In genomic region chr10:80079312-80079613, GRCh38 we compare ENCODE assay signal across 8 cellular contexts. TPM values are rescaled to one million over a fixed set of nuclear protein-coding genes. Genes with fewer than 3 reads are reported as not detected.
DNase-seq lines count a peak whose midpoint lies in the region; ATAC-seq and TF ChIP-seq lines count a peak whose summit lies in the region.

No MANE protein-coding gene starts in this region.

- peaks cover 11% of the 10 kb centered on the region for H3K36me3 Mint-ChIP-seq in nephron (ENCODE audit: low read depth)

- no peak overlapping the region for H3K27ac ChIP-seq in ectodermal cell (ENCODE audit: insufficient read depth, low read depth, low read length, poor library complexity, severe bottlenecking)

- no peaks in the 10 kb centered on the region for H3K9me3 Mint-ChIP-seq in nephron

- no peaks in the 10 kb centered on the region for H3K9me3 ChIP-seq in BE2C
- no peaks in the 10 kb centered on the region for H3K9me3 ChIP-seq in MG63
- H3K9me3 ChIP-seq in ectodermal cell (ENCODE audit: control insufficient read depth, low read length), result no peaks in the 10 kb centered on the region

- 1 to 2% methylated on average over 8 of the region's 8 CpGs for WGBS in ectodermal cell, 2 experiments

- H3K27ac Mint-ChIP-seq in nephron, result peak overlapping the region; percentile 66 to 96 (median 87)

- H3K4me3 ChIP-seq in BE2C (ENCODE audit: low read depth, low read length), result peak overlapping the region; percentile 85
- H3K4me3 ChIP-seq in MG63, result peak overlapping the region; percentile 92
- peak overlapping the region; percentile 62 for H3K4me3 ChIP-seq in ectodermal cell (ENCODE audit: insufficient read depth, low read depth, low read length)

- H3K27me3 ChIP-seq in BE2C (no peaks in the 10 kb centered on the region), MG63 (no peaks in the 10 kb centered on the region), ectodermal cell (ENCODE audit: control insufficient read depth, insufficient read depth, low read length, poor library complexity, severe bottlenecking) (no peaks in the 10 kb centered on the region)

- peak overlapping the region; percentile 96 to 98 (median 98) for H3K4me3 Mint-ChIP-seq in nephron

- H3K27me3 Mint-ChIP-seq in nephron (ENCODE audit: low read depth), result no peaks in the 10 kb centered on the region

- peaks cover 8% of the 10 kb centered on the region for H3K4me1 Mint-ChIP-seq in nephron

- TF ChIP-seq CTCF in BE2C (IDR thresholded peaks at IDR 0.05; ENCODE audit: low read depth, low read length), result no peak
- TF ChIP-seq CTCF in nephron (IDR thresholded peaks at IDR 0.05; ENCODE audit: unreplicated experiment in 3 of 3), result no peak

- H3K4me1 ChIP-seq in BE2C (no peaks in the 10 kb centered on the region), ectodermal cell (ENCODE audit: control insufficient read depth, insufficient read depth, low read length) (peaks cover 6% of the 10 kb centered on the region)

- no peak for DNase-seq in BE2C
- no peak for DNase-seq in MG63
- DNase-seq in stimulated activated CD4-positive, alpha-beta T cell treated with anti-CD3 and anti-CD28 coated beads, Interleukin-15, amount 100 ng/mL, for 24 hours, result no peak
- no peak for DNase-seq in cerebellum (ENCODE audit: low spot score)

- H3K36me3 ChIP-seq in BE2C, result no peaks in the 10 kb centered on the region
- no peaks in the 10 kb centered on the region for H3K36me3 ChIP-seq in MG63
- H3K36me3 ChIP-seq in ectodermal cell (ENCODE audit: control insufficient read depth, insufficient read depth, low read length), result no peaks in the 10 kb centered on the region

- ATAC-seq in HG02852 (IDR thresholded peaks at IDR 0.05; ENCODE audit: unreplicated experiment) (no peak), HG03135 (IDR thresholded peaks at IDR 0.05; ENCODE audit: unreplicated experiment) (no peak)

RNA-seq across cellular contexts. Expression of gene TMEM254, which starts 0.8 kb away (rescaled TPM):
- 7.6 TPM for polyA plus RNA-seq in BE2C (2012; ENCODE audit: insufficient read depth, insufficient read length, low read depth)
- total RNA-seq in MG63 (2014; rRNA removed; shearing (Covaris generic); ENCODE audit: low replicate concordance), result 5.4 and 9.2 TPM in 2 replicates
- 48.3 TPM for polyA plus RNA-seq in ectodermal cell (2013, experiment 1 of 4)
- 53.0 TPM for polyA plus RNA-seq in ectodermal cell (2013, experiment 2 of 4)
- polyA plus RNA-seq in ectodermal cell (2013, experiment 3 of 4), result 41.1 TPM
- polyA plus RNA-seq in ectodermal cell (2013, experiment 4 of 4), result 52.7 TPM
- 12.5 TPM for total RNA-seq in cerebellum

RNA-seq across cellular contexts. Expression of gene PLAC9, which starts 53.3 kb away (rescaled TPM):
- not detected for polyA plus RNA-seq in BE2C (2012; ENCODE audit: insufficient read depth, insufficient read length, low read depth)
- 2.8 and 3.8 TPM in 2 replicates for total RNA-seq in MG63 (2014; rRNA removed; shearing (Covaris generic); ENCODE audit: low replicate concordance)
- 1.9 TPM for polyA plus RNA-seq in ectodermal cell (2013, experiment 1 of 4)
- 2.9 TPM for polyA plus RNA-seq in ectodermal cell (2013, experiment 2 of 4)
- polyA plus RNA-seq in ectodermal cell (2013, experiment 3 of 4), result 1.9 TPM
- 2.2 TPM for polyA plus RNA-seq in ectodermal cell (2013, experiment 4 of 4)
- total RNA-seq in cerebellum, result 6.3 TPM
